8 cellular contexts compared by ENCODE assay signal in the genomic region with DNA sequence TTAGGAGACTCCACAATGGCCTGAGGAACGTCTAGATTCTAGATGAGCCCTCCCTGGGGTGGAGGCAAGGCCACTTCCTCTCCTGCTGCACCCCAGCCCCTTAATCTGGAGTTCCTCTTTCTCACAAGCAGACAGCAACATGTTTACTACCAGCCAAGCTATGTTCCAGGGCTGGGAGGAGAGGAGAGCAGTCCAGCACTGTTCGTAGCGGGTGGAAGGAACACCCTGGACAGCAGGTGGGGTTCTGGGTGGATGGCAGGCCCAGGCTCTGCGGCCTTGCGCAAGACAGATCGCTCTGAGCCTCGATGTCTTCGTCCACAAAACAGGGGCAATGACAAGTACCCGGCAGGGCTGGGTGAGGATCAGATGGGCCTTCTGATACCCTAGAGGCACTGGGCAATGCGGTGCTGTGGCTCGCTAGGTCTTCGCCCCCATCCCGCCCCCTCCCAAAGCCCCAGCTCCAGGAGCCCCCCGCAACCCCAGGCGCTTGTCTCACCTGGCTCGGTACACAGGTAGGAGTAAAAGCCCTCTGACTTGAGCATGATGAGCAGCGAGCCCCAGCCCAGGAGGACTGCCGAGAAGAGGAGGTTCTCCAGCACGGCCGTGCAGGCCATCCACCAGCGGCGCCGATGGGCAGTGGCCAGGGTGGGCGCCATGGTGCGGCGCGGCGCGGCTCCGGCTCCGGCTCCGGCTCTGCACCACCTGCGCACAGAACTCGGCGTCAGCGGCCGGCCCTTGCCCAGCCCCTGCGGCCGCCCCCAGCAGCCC. TPM values are rescaled to one million over a fixed set of nuclear protein-coding genes. Genes with fewer than 3 reads are reported as not detected.
DNase-seq lines count a peak whose midpoint lies in the region; ATAC-seq and TF ChIP-seq lines count a peak whose summit lies in the region.

No MANE protein-coding gene starts in this region.

- H3K36me3 Mint-ChIP-seq in chondrocyte (ENCODE audit: low read depth) = no peaks in the 10 kb centered on the region

- no peaks in the 10 kb centered on the region for H3K79me2 ChIP-seq in mesendoderm (ENCODE audit: control insufficient read depth, insufficient read depth, low read length)

- no peaks in the 10 kb centered on the region for H3K4me1 ChIP-seq in mesendoderm (ENCODE audit: control insufficient read depth, low read depth, low read length)

- no peaks in the 10 kb centered on the region for H3K36me3 ChIP-seq in mesendoderm (ENCODE audit: control insufficient read depth, insufficient read depth, low read length)

- peak overlapping the region; percentile 61 for H3K4me3 Mint-ChIP-seq in chondrocyte (ENCODE audit: unreplicated experiment)

- H3K27ac ChIP-seq in mesendoderm (ENCODE audit: low read depth, low read length) = no peak overlapping the region

- TF ChIP-seq CTCF in chondrocyte (IDR thresholded peaks at IDR 0.05) = no peak

- peaks cover 7% of the 10 kb centered on the region for H3K4me1 Mint-ChIP-seq in chondrocyte (ENCODE audit: low read depth)

- no peak overlapping the region for H3K23ac ChIP-seq in mesendoderm (ENCODE audit: low read length)

- no peak overlapping the region for H2BK15ac ChIP-seq in mesendoderm (replicated peaks; ENCODE audit: low read depth)

- H2BK120ac ChIP-seq in mesendoderm (ENCODE audit: low read depth, low read length) = no peak overlapping the region

- WGBS in mesendoderm (ENCODE audit: extremely low coverage, insufficient coverage, low lambda C conversion rate) = no CpG with 5 or more reads among the region's 39 CpGs

- DNase-seq in NOMO-1 (lab: John Stamatoyannopoulos, UW; ENCODE audit: unreplicated experiment in 2 of 2) = peak; percentile 69 to 85
- no peak for DNase-seq in chondrocyte (ENCODE audit: low spot score)
- DNase-seq in mesendoderm = no peak
- no peak for DNase-seq in stimulated activated CD4-positive, alpha-beta T cell treated with anti-CD3 and anti-CD28 coated beads, Interleukin-4, amount 100 ng/mL, for 24 hours
- DNase-seq in DMS53 treated with DMSO at 0.1 percent for 48 hours (lab: John Stamatoyannopoulos, UW; ENCODE audit: unreplicated experiment) = no peak
- no peak for DNase-seq in NCI-H2171 (lab: John Stamatoyannopoulos, UW)

- H4K5ac ChIP-seq in mesendoderm (ENCODE audit: low read length) = no peak overlapping the region

- H3K56ac ChIP-seq in mesendoderm (ENCODE audit: low read length) = peak overlapping the region; percentile 75

- H3K79me1 ChIP-seq in mesendoderm (ENCODE audit: low read length) = no peaks in the 10 kb centered on the region

- H3K9me3 Mint-ChIP-seq in chondrocyte (ENCODE audit: low read depth) = no peaks in the 10 kb centered on the region

- H3K27me3 ChIP-seq in mesendoderm (ENCODE audit: insufficient read depth, low read length, poor library complexity) = no peaks in the 10 kb centered on the region

- no peak overlapping the region for H2AK5ac ChIP-seq in mesendoderm (ENCODE audit: low read length)

- no peak overlapping the region for H3K18ac ChIP-seq in mesendoderm (ENCODE audit: low read length)

- no peak overlapping the region for H3K27ac Mint-ChIP-seq in chondrocyte (ENCODE audit: unreplicated experiment)

- H3K9ac ChIP-seq in mesendoderm (ENCODE audit: low read length) = peak overlapping the region; percentile 41

- TF ChIP-seq POLR2A in GM18505 (IDR thresholded peaks at IDR 0.05; ENCODE audit: borderline replicate concordance, extremely low read depth, insufficient read depth, insufficient read length) = peak; percentile 50

- ATAC-seq in GM18505 (IDR thresholded peaks at IDR 0.05; ENCODE audit: unreplicated experiment) = no peak
- ATAC-seq in GM19035 (IDR thresholded peaks at IDR 0.05; ENCODE audit: unreplicated experiment) = no peak

- H3K4me2 ChIP-seq in mesendoderm (ENCODE audit: low read length) = peak overlapping the region; percentile 100

- no peak overlapping the region for H3K4ac ChIP-seq in mesendoderm (ENCODE audit: low read depth, low read length)

- no peak overlapping the region for H3K4me3 ChIP-seq in mesendoderm (ENCODE audit: low read length)

- H3K27me3 Mint-ChIP-seq in chondrocyte (ENCODE audit: low read depth) = peaks cover 6% of the 10 kb centered on the region

- H4K8ac ChIP-seq in mesendoderm (ENCODE audit: low read depth, low read length) = no peak overlapping the region

- no peak overlapping the region for H2BK5ac ChIP-seq in mesendoderm (ENCODE audit: low read length)

RNA-seq across cellular contexts. Expression of a gene that starts 1.2 kb away (rescaled TPM):
- 3.0 to 3.7 TPM (median 3.3 TPM) in 3 replicates for total RNA-seq in chondrocyte
- 6.4 TPM for polyA plus RNA-seq in mesendoderm (2013, experiment 1 of 2)
- 7.3 TPM for polyA plus RNA-seq in mesendoderm (2013, experiment 2 of 2)

RNA-seq across cellular contexts. Expression of a gene that starts 18.1 kb away (rescaled TPM):
- 0.42 to 0.64 TPM (median 0.51 TPM) in 3 replicates for total RNA-seq in chondrocyte
- polyA plus RNA-seq in mesendoderm (2013, experiment 1 of 2) = 0.97 TPM
- polyA plus RNA-seq in mesendoderm (2013, experiment 2 of 2) = 1.1 TPM

RNA-seq across cellular contexts. Expression of a gene that starts 22.3 kb away (rescaled TPM):
- 1.8 to 2.0 TPM (median 1.8 TPM) in 3 replicates for total RNA-seq in chondrocyte
- polyA plus RNA-seq in mesendoderm (2013, experiment 1 of 2) = 8.7 TPM
- 8.5 TPM for polyA plus RNA-seq in mesendoderm (2013, experiment 2 of 2)

RNA-seq across cellular contexts. Expression of a gene that starts 57.3 kb away (rescaled TPM):
- total RNA-seq in chondrocyte = 164 to 235 TPM (median 164 TPM) in 3 replicates
- 158 TPM for polyA plus RNA-seq in mesendoderm (2013, experiment 1 of 2)
- 144 TPM for polyA plus RNA-seq in mesendoderm (2013, experiment 2 of 2)

Comparison
In these comparisons a context has a peak if more than half of its experiments do, and no peak if none do; other contexts are left out.
1. DNase-seq: peak in NOMO-1 (2 of 2); none in chondrocyte (single experiment), mesendoderm (single experiment), stimulated activated CD4-positive, alpha-beta T cell treated with anti-CD3 and anti-CD28 coated beads, Interleukin-4, amount 100 ng/mL, for 24 hours (single experiment), DMS53 treated with DMSO at 0.1 percent for 48 hours (single experiment) and NCI-H2171 (single experiment).